Comparison of ENCODE assay signal across 12 cellular contexts in genomic region chr4:8540072-8540471, GRCh38. TPM values are rescaled to one million over a fixed set of nuclear protein-coding genes. Genes with fewer than 3 reads are reported as not detected.
DNase-seq lines count a peak whose midpoint lies in the region; ATAC-seq and TF ChIP-seq lines count a peak whose summit lies in the region.
"Had no signal": no experiment of that assay in that cellular context is flagged by ENCODE, and none has a peak within 500 bp of the region (broad histone marks: within the 10 kb centered on the region; RNA-seq: fewer than 3 reads in every experiment).

No MANE protein-coding gene starts in this region.

- no peaks in the 10 kb centered on the region for H3K27me3 Mint-ChIP-seq in activated CD4-positive, alpha-beta T cell treated with anti-CD3 and anti-CD28 coated beads, Interleukin-2, amount 10 ng/mL, durations not matched to agents 7 days and 5 days
- no peaks in the 10 kb centered on the region for H3K27me3 Mint-ChIP-seq in naive thymus-derived CD4-positive, alpha-beta T cell

- H3K27ac ChIP-seq in naive thymus-derived CD4-positive, alpha-beta T cell (ENCODE audit: low read depth, low read length) = peak overlapping the region; percentile 14
- H3K27ac ChIP-seq: testis had no signal

- TF ChIP-seq CTCF in GM06990 (IDR thresholded peaks at IDR 0.05; ENCODE audit: insufficient read depth, low read length, poor library complexity, severe bottlenecking) = no peak

- no peaks in the 10 kb centered on the region for H3K36me3 ChIP-seq in GM06990 (ENCODE audit: control insufficient read depth, insufficient read depth, low read length)
- H3K36me3 ChIP-seq in naive thymus-derived CD4-positive, alpha-beta T cell (ENCODE audit: control insufficient read depth in 2 of 3, insufficient read depth in 3 of 3, low read length in 3 of 3) = no peaks in the 10 kb centered on the region
- no peaks in the 10 kb centered on the region for H3K36me3 ChIP-seq in H7 (replicated peaks; ENCODE audit: control insufficient read depth, insufficient read depth, low read length)

- no peak overlapping the region for H3K4me3 ChIP-seq in GM06990 (replicated peaks; ENCODE audit: low read depth, low read length)
- H3K4me3 ChIP-seq in naive thymus-derived CD4-positive, alpha-beta T cell (ENCODE audit: low read length) = no peak overlapping the region
- H3K4me3 ChIP-seq in H7 (ENCODE audit: insufficient read depth, low read depth, low read length) = no peak overlapping the region
- H3K4me3 ChIP-seq: testis had no signal

- DNase-seq in GM06990 (ENCODE audit: extremely low read depth, insufficient read length) = peak; percentile 37
- DNase-seq in activated CD4-positive, alpha-beta T cell treated with anti-CD3 and anti-CD28 coated beads, Interleukin-2, amount 10 ng/mL, durations not matched to agents 7 days and 5 days = peak; percentile 24
- DNase-seq in naive thymus-derived CD4-positive, alpha-beta T cell = peak in 3 of 9 donors; percentile 11 to 25 (median 16)
- DNase-seq in RKO (ENCODE audit: low spot score) = no peak
- no peak for DNase-seq in GM03348 (ENCODE audit: low spot score)
- no peak for DNase-seq in H7
- DNase-seq: NCI-H1694 treated with DMSO at 0.1 percent for 48 hours, testis had no signal

- intact Hi-C loops in naive thymus-derived CD4-positive, alpha-beta T cell (cut with micrococcal nuclease) = loop anchor here in 1 of 2 donors (10.0 kb wide), 1 partner anchor 295 kb away; no protein-coding TSS in a partner anchor

- H3K36me3 Mint-ChIP-seq in activated CD4-positive, alpha-beta T cell treated with anti-CD3 and anti-CD28 coated beads, Interleukin-2, amount 10 ng/mL, durations not matched to agents 7 days and 5 days (ENCODE audit: low read depth) = no peaks in the 10 kb centered on the region
- H3K36me3 Mint-ChIP-seq in naive thymus-derived CD4-positive, alpha-beta T cell = no peaks in the 10 kb centered on the region

- peaks cover 13% of the 10 kb centered on the region for H3K4me1 Mint-ChIP-seq in activated CD4-positive, alpha-beta T cell treated with anti-CD3 and anti-CD28 coated beads, Interleukin-2, amount 10 ng/mL, durations not matched to agents 7 days and 5 days
- peaks cover 0 to 11% (median 8%) of the 10 kb centered on the region in 7 donors for H3K4me1 Mint-ChIP-seq in naive thymus-derived CD4-positive, alpha-beta T cell

- H3K4me3 Mint-ChIP-seq in activated CD4-positive, alpha-beta T cell treated with anti-CD3 and anti-CD28 coated beads, Interleukin-2, amount 10 ng/mL, durations not matched to agents 7 days and 5 days = peak overlapping the region; percentile 4
- H3K4me3 Mint-ChIP-seq in naive thymus-derived CD4-positive, alpha-beta T cell = peak overlapping the region in 9 of 10 donors; percentile 12 to 75 (median 56)

- peak; percentile 42 for ATAC-seq in GM21619 (IDR thresholded peaks at IDR 0.05; ENCODE audit: unreplicated experiment)
- ATAC-seq in naive thymus-derived CD4-positive, alpha-beta T cell = peak; percentile 59
- no peak for ATAC-seq in GM18861 (IDR thresholded peaks at IDR 0.05; ENCODE audit: unreplicated experiment)

- no peaks in the 10 kb centered on the region for H3K4me1 ChIP-seq in naive thymus-derived CD4-positive, alpha-beta T cell (ENCODE audit: control insufficient read depth in 2 of 2, insufficient read depth in 2 of 2, low read length in 2 of 2)

- no peaks in the 10 kb centered on the region for H3K9me3 ChIP-seq in naive thymus-derived CD4-positive, alpha-beta T cell (ENCODE audit: control insufficient read depth in 2 of 3, low read length in 3 of 3)
- H3K9me3 ChIP-seq: testis had no signal

- H3K27me3 ChIP-seq in GM06990 (replicated peaks; ENCODE audit: control insufficient read depth, insufficient read depth, low read length) (no peaks in the 10 kb centered on the region), H7 (ENCODE audit: control insufficient read depth, insufficient read depth, low read length) (no peaks in the 10 kb centered on the region)
- H3K27me3 ChIP-seq in naive thymus-derived CD4-positive, alpha-beta T cell (ENCODE audit: control insufficient read depth in 2 of 2, insufficient read depth in 2 of 2, low read length in 2 of 2) = no peaks in the 10 kb centered on the region
- H3K27me3 ChIP-seq: testis had no signal

- CTCF ChIA-PET in activated CD4-positive, alpha-beta T cell treated with anti-CD3 and anti-CD28 coated beads, Interleukin-2, amount 10 ng/mL, durations not matched to agents 7 days and 5 days (lab: Charles Lee) = no interaction called here
- CTCF ChIA-PET in naive thymus-derived CD4-positive, alpha-beta T cell (lab: Charles Lee) = no interaction called here

- peak overlapping the region; percentile 74 for H3K27ac Mint-ChIP-seq in activated CD4-positive, alpha-beta T cell treated with anti-CD3 and anti-CD28 coated beads, Interleukin-2, amount 10 ng/mL, durations not matched to agents 7 days and 5 days
- H3K27ac Mint-ChIP-seq in naive thymus-derived CD4-positive, alpha-beta T cell = peak overlapping the region in 8 of 9 donors; percentile 50 to 87 (median 76)

- no peaks in the 10 kb centered on the region for H3K9me3 Mint-ChIP-seq in activated CD4-positive, alpha-beta T cell treated with anti-CD3 and anti-CD28 coated beads, Interleukin-2, amount 10 ng/mL, durations not matched to agents 7 days and 5 days
- H3K9me3 Mint-ChIP-seq in naive thymus-derived CD4-positive, alpha-beta T cell = peaks cover 0 to 7% (median 1%) of the 10 kb centered on the region in 11 donors

- POLR2A ChIA-PET in activated CD4-positive, alpha-beta T cell treated with anti-CD3 and anti-CD28 coated beads, Interleukin-2, amount 10 ng/mL, durations not matched to agents 7 days and 5 days (lab: Charles Lee) = no interaction called here
- POLR2A ChIA-PET in naive thymus-derived CD4-positive, alpha-beta T cell (lab: Charles Lee) = no interaction called here

RNA-seq across cellular contexts. Expression of gene GPR78, which starts 40.1 kb away (rescaled TPM):
- total RNA-seq in activated CD4-positive, alpha-beta T cell treated with anti-CD3 and anti-CD28 coated beads, Interleukin-2, amount 10 ng/mL, durations not matched to agents 7 days and 5 days = not detected
- not detected for total RNA-seq in naive thymus-derived CD4-positive, alpha-beta T cell
- not detected for polyA plus RNA-seq in naive thymus-derived CD4-positive, alpha-beta T cell
- 1.5 and 1.7 TPM in 2 replicates for total RNA-seq in H7 (2014; rRNA removed; shearing (Covaris generic))
- total RNA-seq: HT1080 had no signal
- polyA plus RNA-seq: neural cell had no signal

RNA-seq across cellular contexts. Expression of gene CPZ, which starts 52.5 kb away (rescaled TPM):
- not detected for total RNA-seq in activated CD4-positive, alpha-beta T cell treated with anti-CD3 and anti-CD28 coated beads, Interleukin-2, amount 10 ng/mL, durations not matched to agents 7 days and 5 days
- total RNA-seq in naive thymus-derived CD4-positive, alpha-beta T cell = not detected
- not detected for polyA plus RNA-seq in naive thymus-derived CD4-positive, alpha-beta T cell
- 25.3 and 29.7 TPM in 2 replicates for total RNA-seq in H7 (2014; rRNA removed; shearing (Covaris generic))
- total RNA-seq: HT1080 had no signal
- polyA plus RNA-seq: neural cell had no signal

Comparison
In these comparisons a context has a peak if more than half of its experiments do, and no peak if none do; other contexts are left out.
1. DNase-seq: peak in GM06990 (single experiment) and activated CD4-positive, alpha-beta T cell treated with anti-CD3 and anti-CD28 coated beads, Interleukin-2, amount 10 ng/mL, durations not matched to agents 7 days and 5 days (single experiment); none in RKO (single experiment), GM03348 (single experiment) and H7 (single experiment).
2. RNA of gene CPZ, which starts 52.5 kb away (total RNA-seq): 25.3 to 29.7 TPM in H7; not detected in activated CD4-positive, alpha-beta T cell treated with anti-CD3 and anti-CD28 coated beads, Interleukin-2, amount 10 ng/mL, durations not matched to agents 7 days and 5 days and not detected in naive thymus-derived CD4-positive, alpha-beta T cell; every median in the first group is over 10 times any median in the second.